In the genomic region with DNA sequence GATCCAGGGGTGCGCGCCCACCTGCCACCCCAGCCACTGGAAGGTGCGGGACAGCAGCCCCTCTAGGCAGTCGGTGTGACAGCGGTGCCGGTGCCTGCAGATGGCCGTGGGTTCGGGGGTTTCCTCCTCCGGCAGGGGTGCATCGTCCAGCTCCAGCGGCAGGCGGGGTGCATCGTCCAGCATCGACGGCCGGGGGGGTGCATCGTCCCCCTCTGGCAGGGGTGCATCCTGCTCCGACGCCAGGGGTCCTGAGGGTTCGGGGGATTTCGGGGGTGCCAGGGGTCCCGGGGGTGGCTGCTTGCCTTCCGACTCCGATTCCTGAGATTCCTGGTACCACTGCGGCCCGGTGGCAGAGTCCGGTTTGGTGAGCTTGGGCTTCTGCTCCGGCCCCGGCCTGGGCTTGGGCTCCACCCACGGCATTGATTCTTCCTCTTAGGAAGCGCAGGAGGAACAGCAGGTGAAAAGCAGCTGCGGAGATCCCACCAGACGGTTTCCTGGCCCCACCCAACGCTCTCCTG, we compare ENCODE assay signal across 17 cellular contexts.
DNase-seq lines count a peak whose midpoint lies in the region; ATAC-seq and TF ChIP-seq lines count a peak whose summit lies in the region.
"Had no signal": no experiment of that assay in that cellular context is flagged by ENCODE, and none has a peak within 500 bp of the region (broad histone marks: within the 10 kb centered on the region; RNA-seq: fewer than 3 reads in every experiment).

No MANE protein-coding gene starts in this region.

- ATAC-seq in right cardiac atrium (peak in 1 of 2 donors; percentile 41), left cardiac atrium (no peak), lower lobe of right lung (peak in 1 of 2 donors; percentile 11), GM18520 (IDR thresholded peaks at IDR 0.05; ENCODE audit: unreplicated experiment) (no peak)
- ATAC-seq: A549, PC-3 had no signal

- H3K27me3 ChIP-seq in right cardiac atrium (ENCODE audit: control insufficient read depth, insufficient read depth) (no peaks in the 10 kb centered on the region), lower lobe of right lung (ENCODE audit: low read depth) (peaks cover 14% of the 10 kb centered on the region)

- intact Hi-C loops in right cardiac atrium (cut with DNase I) (no loop called here), left cardiac atrium (cut with DNase I) (no loop called here), lower lobe of right lung (cut with DNase I) (no loop called here)
- intact Hi-C loops in dendritic cell treated with granulocyte-macrophage colony-stimulating factor and Interleukin-4, amounts not matched to agents 40 ng/mL and 50 ng/mL, for 4 days (cut with micrococcal nuclease) = no loop called here
- intact Hi-C loops in activated CD4-positive, alpha-beta memory T cell treated with anti-CD3 and anti-CD28 coated beads for 36 hours (cut with micrococcal nuclease) = no loop called here

- no peaks in the 10 kb centered on the region for H3K36me3 Mint-ChIP-seq in dendritic cell treated with granulocyte-macrophage colony-stimulating factor and Interleukin-4, amounts not matched to agents 40 ng/mL and 50 ng/mL, for 4 days (ENCODE audit: low read depth)
- H3K36me3 Mint-ChIP-seq in activated CD4-positive, alpha-beta memory T cell treated with anti-CD3 and anti-CD28 coated beads for 36 hours = no peaks in the 10 kb centered on the region
- H3K36me3 Mint-ChIP-seq: CD4-positive, CD25-positive, alpha-beta regulatory T cell had no signal

- H3K4me1 Mint-ChIP-seq in dendritic cell treated with granulocyte-macrophage colony-stimulating factor and Interleukin-4, amounts not matched to agents 40 ng/mL and 50 ng/mL, for 4 days (ENCODE audit: low read depth) = no peaks in the 10 kb centered on the region
- H3K4me1 Mint-ChIP-seq in activated CD4-positive, alpha-beta memory T cell treated with anti-CD3 and anti-CD28 coated beads for 36 hours (ENCODE audit: low read depth) = no peaks in the 10 kb centered on the region
- H3K4me1 Mint-ChIP-seq: CD4-positive, CD25-positive, alpha-beta regulatory T cell had no signal

- H3K9me3 ChIP-seq in right cardiac atrium (ENCODE audit: control insufficient read depth, low read length) (no peaks in the 10 kb centered on the region), lower lobe of right lung (no peaks in the 10 kb centered on the region)
- H3K9me3 ChIP-seq: A549 had no signal

- H3K4me1 ChIP-seq in right cardiac atrium (ENCODE audit: control insufficient read depth, insufficient read depth, low read length) = no peaks in the 10 kb centered on the region
- no peaks in the 10 kb centered on the region for H3K4me1 ChIP-seq in lower lobe of right lung
- H3K4me1 ChIP-seq: A549, Caco-2 had no signal

- H3K27ac ChIP-seq in right cardiac atrium (ENCODE audit: low read length) (no peak overlapping the region), lower lobe of right lung (no peak overlapping the region)
- H3K27ac ChIP-seq: A549, KMS-11 had no signal

- 51% methylated on average over 34 of the region's 34 CpGs for WGBS in right cardiac atrium

- H3K27me3 Mint-ChIP-seq in dendritic cell treated with granulocyte-macrophage colony-stimulating factor and Interleukin-4, amounts not matched to agents 40 ng/mL and 50 ng/mL, for 4 days = peaks cover 17% of the 10 kb centered on the region
- H3K27me3 Mint-ChIP-seq in activated CD4-positive, alpha-beta memory T cell treated with anti-CD3 and anti-CD28 coated beads for 36 hours = peaks cover 10% of the 10 kb centered on the region

- DNase-seq in right cardiac atrium = peak in 2 of 3 donors; percentile 28 to 48
- no peak for DNase-seq in left cardiac atrium
- peak; percentile 41 for DNase-seq in lower lobe of right lung
- DNase-seq in activated CD4-positive, alpha-beta memory T cell treated with anti-CD3 and anti-CD28 coated beads for 36 hours = no peak
- DNase-seq in AG08395 (ENCODE audit: low spot score) = no peak
- DNase-seq: Caco-2; CD4-positive, CD25-positive, alpha-beta regulatory T cell; DMS153; NCI-H1048; NCI-H1436 treated with DMSO at 0.1 percent for 48 hours; NCI-H2081; NCI-H774; PC-3 had no signal

- no peaks in the 10 kb centered on the region for H3K36me3 ChIP-seq in lower lobe of right lung

- H3K4me3 ChIP-seq in right cardiac atrium (ENCODE audit: low read length) = no peak overlapping the region
- peak overlapping the region; percentile 19 for H3K4me3 ChIP-seq in lower lobe of right lung
- H3K4me3 ChIP-seq: A549 had no signal

- peak overlapping the region; percentile 39 for H3K4me3 Mint-ChIP-seq in dendritic cell treated with granulocyte-macrophage colony-stimulating factor and Interleukin-4, amounts not matched to agents 40 ng/mL and 50 ng/mL, for 4 days
- H3K4me3 Mint-ChIP-seq in activated CD4-positive, alpha-beta memory T cell treated with anti-CD3 and anti-CD28 coated beads for 36 hours = no peak overlapping the region
- H3K4me3 Mint-ChIP-seq: CD4-positive, CD25-positive, alpha-beta regulatory T cell had no signal

- POLR2A ChIA-PET in activated CD4-positive, alpha-beta memory T cell treated with anti-CD3 and anti-CD28 coated beads for 36 hours (lab: Charles Lee) = no interaction called here

- CTCF ChIA-PET in activated CD4-positive, alpha-beta memory T cell treated with anti-CD3 and anti-CD28 coated beads for 36 hours (lab: Charles Lee) = no interaction called here

- H3K27ac Mint-ChIP-seq in dendritic cell treated with granulocyte-macrophage colony-stimulating factor and Interleukin-4, amounts not matched to agents 40 ng/mL and 50 ng/mL, for 4 days = no peak overlapping the region
- H3K27ac Mint-ChIP-seq in activated CD4-positive, alpha-beta memory T cell treated with anti-CD3 and anti-CD28 coated beads for 36 hours = no peak overlapping the region
- H3K27ac Mint-ChIP-seq: CD4-positive, CD25-positive, alpha-beta regulatory T cell had no signal

- H3K9me3 Mint-ChIP-seq in dendritic cell treated with granulocyte-macrophage colony-stimulating factor and Interleukin-4, amounts not matched to agents 40 ng/mL and 50 ng/mL, for 4 days = peaks cover 9% of the 10 kb centered on the region
- peaks cover 2% of the 10 kb centered on the region for H3K9me3 Mint-ChIP-seq in activated CD4-positive, alpha-beta memory T cell treated with anti-CD3 and anti-CD28 coated beads for 36 hours

- no peak for TF ChIP-seq CTCF in lower lobe of right lung (IDR thresholded peaks at IDR 0.05)

Comparison
In these comparisons a context has a peak if more than half of its experiments do, and no peak if none do; other contexts are left out.
1. DNase-seq: peak in right cardiac atrium (2 of 3) and lower lobe of right lung (single experiment); none in left cardiac atrium (single experiment), activated CD4-positive, alpha-beta memory T cell treated with anti-CD3 and anti-CD28 coated beads for 36 hours (single experiment) and AG08395 (single experiment).